ENCODE assay signal across 18 cellular contexts in genomic region chr5:65209341-65209740, GRCh38.
DNase-seq lines count a peak whose midpoint lies in the region; ATAC-seq and TF ChIP-seq lines count a peak whose summit lies in the region.
"Had no signal": no experiment of that assay in that cellular context is flagged by ENCODE, and none has a peak within 500 bp of the region (broad histone marks: within the 10 kb centered on the region; RNA-seq: fewer than 3 reads in every experiment).

No MANE protein-coding gene starts in this region.

- no peaks in the 10 kb centered on the region for H3K9me3 ChIP-seq in T-helper 17 cell (ENCODE audit: control insufficient read depth, low read length, poor library complexity, severe bottlenecking)
- H3K9me3 ChIP-seq: BLaER1 treated with 17β-estradiol and CSF1 and Interleukin-3, amounts not matched to agents 10 nM and 100 nM; vagina had no signal

- peaks cover 1% of the 10 kb centered on the region; the same call in 1 of the 2 replicates for H3K27me3 Mint-ChIP-seq in HFFc6 (ENCODE audit: insufficient read depth)
- H3K27me3 Mint-ChIP-seq in effector memory CD8-positive, alpha-beta T cell = no peaks in the 10 kb centered on the region
- H3K27me3 Mint-ChIP-seq in T-helper 17 cell = peaks cover 11% of the 10 kb centered on the region
- H3K27me3 Mint-ChIP-seq: activated B cell treated with CpG ODN at 0.5 μM for 24 hours; central memory CD8-positive, alpha-beta T cell had no signal

- no peak for ATAC-seq in effector memory CD8-positive, alpha-beta T cell (replicated peaks)
- ATAC-seq in T-helper 17 cell (no peak), omental fat pad (ENCODE audit: low FRiP score) (no peak)

- H3K36me3 Mint-ChIP-seq in HFFc6 (ENCODE audit: low read depth) (peaks cover 64% of the 10 kb centered on the region), T-helper 17 cell (ENCODE audit: low read depth) (no peaks in the 10 kb centered on the region)
- peaks cover 4% of the 10 kb centered on the region for H3K36me3 Mint-ChIP-seq in effector memory CD8-positive, alpha-beta T cell (ENCODE audit: insufficient read depth)

- H3K27ac Mint-ChIP-seq in HFFc6 (peak overlapping the region; percentile 94), T-helper 17 cell (no peak overlapping the region)
- no peak overlapping the region for H3K27ac Mint-ChIP-seq in effector memory CD8-positive, alpha-beta T cell
- H3K27ac Mint-ChIP-seq: activated B cell treated with CpG ODN at 0.5 μM for 24 hours, nephron had no signal

- no peak for TF ChIP-seq CTCF in HFFc6 (IDR thresholded peaks at IDR 0.05)
- no peak for TF ChIP-seq CTCF in omental fat pad (IDR thresholded peaks at IDR 0.05)

- in situ Hi-C loops in ACHN (cut with HindIII; ENCODE audit: low pct_ligation_motif_present, low pct_unique_long_range_greater_than_20kb, low sequenced_read_pairs) = no loop called here

- H3K9me3 Mint-ChIP-seq in HFFc6 = no peaks in the 10 kb centered on the region
- no peaks in the 10 kb centered on the region for H3K9me3 Mint-ChIP-seq in effector memory CD8-positive, alpha-beta T cell
- H3K9me3 Mint-ChIP-seq: activated B cell treated with CpG ODN at 0.5 μM for 24 hours; central memory CD8-positive, alpha-beta T cell; nephron had no signal

- peaks cover 72% of the 10 kb centered on the region for H3K4me1 Mint-ChIP-seq in HFFc6 (ENCODE audit: low read depth)
- H3K4me1 Mint-ChIP-seq in effector memory CD8-positive, alpha-beta T cell (ENCODE audit: low read depth in 2 of 2) = no peaks in the 10 kb centered on the region
- H3K4me1 Mint-ChIP-seq in T-helper 17 cell = no peaks in the 10 kb centered on the region
- H3K4me1 Mint-ChIP-seq: activated B cell treated with CpG ODN at 0.5 μM for 24 hours; central memory CD8-positive, alpha-beta T cell; nephron had no signal

- peak overlapping the region; percentile 5; the same call in 1 of the 2 replicates for H3K4me3 Mint-ChIP-seq in HFFc6
- H3K4me3 Mint-ChIP-seq in effector memory CD8-positive, alpha-beta T cell = no peak overlapping the region
- no peak overlapping the region for H3K4me3 Mint-ChIP-seq in T-helper 17 cell
- H3K4me3 Mint-ChIP-seq: activated B cell treated with CpG ODN at 0.5 μM for 24 hours; central memory CD8-positive, alpha-beta T cell; nephron had no signal

- DNase-seq in ACHN (peak; percentile 60), HFFc6 (peak; percentile 94), amniotic stem cell (lab: John Stamatoyannopoulos, UW) (peak; percentile 75), glomerular endothelial cell (ENCODE audit: extremely low read depth, low read depth, low spot score) (peak; percentile 85), T-helper 17 cell (no peak), omental fat pad (ENCODE audit: low spot score) (no peak)
- DNase-seq in effector memory CD8-positive, alpha-beta T cell = no peak
- no peak for DNase-seq in stimulated activated naive CD4-positive, alpha-beta T cell treated with Interleukin-2 at 50 U/mL for 16 hours (lab: John Stamatoyannopoulos, UW)
- DNase-seq: activated B cell treated with CpG ODN at 0.5 μM for 24 hours; activated T-cell treated with anti-CD3 and anti-CD28 coated beads, Interleukin-2, amount 50 U/mL, for 48 hours; GDM1; MM.1S; NCI-H2227 treated with DMSO at 0.1 percent for 48 hours; SHP77 treated with DMSO at 0.1 percent for 48 hours had no signal

Comparison
In these comparisons a context has a peak if more than half of its experiments do, and no peak if none do; other contexts are left out.
1. DNase-seq: peak in ACHN (single experiment), HFFc6 (single experiment), amniotic stem cell (single experiment) and glomerular endothelial cell (single experiment); none in effector memory CD8-positive, alpha-beta T cell (0 of 3), T-helper 17 cell (0 of 3), omental fat pad (single experiment) and stimulated activated naive CD4-positive, alpha-beta T cell treated with Interleukin-2 at 50 U/mL for 16 hours (single experiment).